ENCODE assay signal across 17 cellular contexts in the genomic region with DNA sequence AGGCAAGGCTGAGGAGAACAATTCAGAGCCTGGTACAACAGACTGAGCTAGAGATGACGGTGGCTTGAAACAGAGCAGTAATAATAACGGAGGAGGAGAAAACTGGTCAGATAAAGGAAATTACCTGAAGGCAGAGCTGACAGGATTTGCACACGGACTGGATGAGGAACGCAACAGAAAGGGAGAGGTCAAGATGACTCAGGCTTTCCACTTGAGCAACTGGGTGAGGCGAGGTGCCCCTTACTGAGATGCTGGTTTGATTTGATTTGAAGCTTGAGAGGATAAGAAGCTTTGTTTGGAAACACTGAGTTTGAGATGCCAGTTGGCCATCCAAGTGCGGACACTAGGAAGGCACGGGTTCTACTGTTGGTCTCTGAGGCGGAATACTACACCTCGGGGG. TPM values are rescaled to one million over a fixed set of nuclear protein-coding genes. Genes with fewer than 3 reads are reported as not detected.
DNase-seq lines count a peak whose midpoint lies in the region; ATAC-seq and TF ChIP-seq lines count a peak whose summit lies in the region.
"Had no signal": no experiment of that assay in that cellular context is flagged by ENCODE, and none has a peak within 500 bp of the region (broad histone marks: within the 10 kb centered on the region; RNA-seq: fewer than 3 reads in every experiment).

No MANE protein-coding gene starts in this region.

- no peak for TF ChIP-seq POLR2A in HCT116 (IDR thresholded peaks at IDR 0.05; ENCODE audit: borderline replicate concordance, extremely low read depth, insufficient read depth, insufficient read length)

- H2AFZ ChIP-seq in HCT116 (ENCODE audit: low read depth, low read length, poor library complexity, severe bottlenecking) (peak overlapping the region; percentile 77), PC-9 (no peak overlapping the region)

- no peaks in the 10 kb centered on the region for H4K20me1 ChIP-seq in HCT116 (ENCODE audit: insufficient read depth)
- no peaks in the 10 kb centered on the region for H4K20me1 ChIP-seq in PC-9 (ENCODE audit: insufficient read depth)

- POLR2A ChIA-PET in HCT116 (lab: Charles Lee) = no interaction called here
- POLR2A ChIA-PET in PC-9 (lab: Charles Lee; ENCODE audit: unreplicated experiment) = interaction anchor here (0.7 kb wide), 1 partner anchor 102 kb away, joined by 5 read pairs; no protein-coding TSS in a partner anchor

- CTCF ChIA-PET in HCT116 (lab: Charles Lee) = no interaction called here
- CTCF ChIA-PET in PC-9 (lab: Charles Lee) = no interaction called here

- H3K4me3 ChIP-seq in HCT116 (replicated peaks in 1 of 2; ENCODE audit: low read depth in 1 of 2, low read length in 2 of 2) (no peak overlapping the region; a peak in 1 of 4 replicates), PC-9 (no peak overlapping the region), epithelial cell of proximal tubule (ENCODE audit: low read depth, low read length) (no peak overlapping the region)
- H3K4me3 ChIP-seq: adrenal gland, suprapubic skin had no signal

- no peak for TF ChIP-seq RAD21 in HCT116 (IDR thresholded peaks at IDR 0.05; ENCODE audit: low read depth)

- intact Hi-C loops in HCT116 (cut with micrococcal nuclease) = no loop called here
- intact Hi-C loops in PC-9 (cut with micrococcal nuclease; ENCODE audit: unreplicated experiment) = no loop called here

- H3K9me3 ChIP-seq in HCT116 (ENCODE audit: control insufficient read depth in 1 of 2, insufficient read depth in 1 of 2, low read depth in 1 of 2, low read length in 2 of 2) (no peaks in the 10 kb centered on the region), PC-9 (ENCODE audit: insufficient read depth, low read depth) (no peaks in the 10 kb centered on the region)
- H3K9me3 ChIP-seq: adrenal gland, suprapubic skin had no signal

- no peaks in the 10 kb centered on the region for H3K9me2 ChIP-seq in HCT116 (ENCODE audit: insufficient read depth)
- H3K9me2 ChIP-seq in PC-9 (ENCODE audit: insufficient read depth) = no peaks in the 10 kb centered on the region

- H3K27me3 ChIP-seq in HCT116 (ENCODE audit: insufficient read depth, low read length) (no peaks in the 10 kb centered on the region), PC-9 (ENCODE audit: insufficient read depth, low read depth) (no peaks in the 10 kb centered on the region)
- H3K27me3 ChIP-seq: adrenal gland, suprapubic skin had no signal

- H3K79me2 ChIP-seq in HCT116 (ENCODE audit: insufficient read depth, low read length) (no peaks in the 10 kb centered on the region), PC-9 (ENCODE audit: low read depth) (no peaks in the 10 kb centered on the region)

- peak; percentile 63 for ATAC-seq in HCT116
- no peak for ATAC-seq in HG02981 (IDR thresholded peaks at IDR 0.05; ENCODE audit: unreplicated experiment)
- ATAC-seq in HG03039 (IDR thresholded peaks at IDR 0.05; ENCODE audit: unreplicated experiment) = no peak
- ATAC-seq in HG03342 (IDR thresholded peaks at IDR 0.05; ENCODE audit: unreplicated experiment) = no peak

- no peaks in the 10 kb centered on the region for H3F3A ChIP-seq in PC-9 (ENCODE audit: insufficient read depth, low read depth)

- H3K36me3 ChIP-seq in HCT116 (ENCODE audit: control insufficient read depth in 1 of 2, insufficient read depth in 2 of 2, low read length in 2 of 2) (no peaks in the 10 kb centered on the region), PC-9 (ENCODE audit: low read depth) (no peaks in the 10 kb centered on the region)
- H3K36me3 ChIP-seq: adrenal gland, suprapubic skin had no signal

- no peak overlapping the region for H3K27ac ChIP-seq in HCT116 (ENCODE audit: low read depth, low read length)
- H3K27ac ChIP-seq in PC-9 = no peak overlapping the region
- peak overlapping the region; percentile 11 for H3K27ac ChIP-seq in substantia nigra (ENCODE audit: low read depth, low read length, poor library complexity, severe bottlenecking)
- H3K27ac ChIP-seq: suprapubic skin had no signal

- H3K9ac ChIP-seq in HCT116 (ENCODE audit: low read length) = peak overlapping the region; percentile 8; the same call in 1 of the 2 replicates

- peaks cover 0 to 22% of the 10 kb centered on the region in 2 experiments; a peak in 2 of 4 replicates for H3K4me1 ChIP-seq in HCT116 (ENCODE audit: control insufficient read depth in 1 of 2, insufficient read depth in 2 of 2, low read length in 2 of 2)
- H3K4me1 ChIP-seq in PC-9 (replicated peaks; ENCODE audit: insufficient read depth) = peaks cover 10% of the 10 kb centered on the region; the same call in 1 of the 2 replicates
- H3K4me1 ChIP-seq: suprapubic skin had no signal

- H3K4me2 ChIP-seq in HCT116 (ENCODE audit: low read length) (peak overlapping the region; percentile 60), PC-9 (peak overlapping the region; percentile 49; the same call in 1 of the 2 replicates)

- TF ChIP-seq CTCF in HCT116 (IDR thresholded peaks at IDR 0.05 in 2 of 3, conservative IDR thresholded peaks at IDR 0.05 in 1 of 3; ENCODE audit: borderline replicate concordance in 1 of 3, insufficient read depth in 1 of 3, low read depth in 2 of 3, low read length in 2 of 3) (no peak), PC-9 (conservative IDR thresholded peaks at IDR 0.05) (no peak), epithelial cell of proximal tubule (conservative IDR thresholded peaks at IDR 0.05; ENCODE audit: low read depth, low read length) (no peak)

- no TSS peak for BruUV-seq in HCT116 (replicated peaks; lab: Mats Ljungman, UMichigan)
- BruUV-seq in PC-9 (replicated peaks; lab: Mats Ljungman, UMichigan) = no TSS peak

- peak; percentile 60 for DNase-seq in HCT116 (ENCODE audit: low read depth, low spot score)
- DNase-seq in PC-9 = peak; percentile 22 to 66
- DNase-seq in epithelial cell of proximal tubule (ENCODE audit: low read depth) = peak; percentile 93
- no peak for DNase-seq in substantia nigra (lab: John Stamatoyannopoulos, UW)
- no peak for DNase-seq in activated CD8-positive, alpha-beta memory T cell treated with anti-CD3 and anti-CD28 coated beads for 24 hours
- DNase-seq: activated CD4-positive, CD25-positive, alpha-beta regulatory T cell; activated T-cell treated with anti-CD3 and anti-CD28 coated beads, Interleukin-2, amount 50 U/mL, for 24 hours; CD4-positive, alpha-beta memory T cell; dermis blood vessel endothelial cell; KG1; NCI-H2081 treated with DMSO at 0.1 percent for 48 hours; NK-92 treated with Interleukin-12 subunit alpha and Interleukin-12 subunit beta, amount 100 ng/mL, for 24 hours had no signal

- RAD21 ChIA-PET in HCT116 (lab: Charles Lee; ENCODE audit: low non-redundant PET in 1 of 2, low total read pairs in 2 of 2, uncharacterized antibody in 2 of 2, unreplicated experiment in 2 of 2) = no interaction called here

TF ChIP-seq in HCT116, 20 proteins besides CTCF, POLR2A, EP300 and RAD21 (continues in another document):
- TF ChIP-seq SIN3A (IDR thresholded peaks at IDR 0.05; ENCODE audit: low read depth) (no peak), CBX3 (IDR thresholded peaks at IDR 0.05; ENCODE audit: low read depth) (peak; percentile 76; the same call in 1 of the 2 replicates), JUND (IDR thresholded peaks at IDR 0.05) (peak; percentile 84), POLR2AphosphoS5 (IDR thresholded peaks at IDR 0.05; ENCODE audit: low read depth, low read length) (no peak), ZNF274 (IDR thresholded peaks at IDR 0.05; ENCODE audit: low read depth, low read length) (no peak), FOSL1 (IDR thresholded peaks at IDR 0.05; ENCODE audit: low read depth) (peak; percentile 89), CEBPB (IDR thresholded peaks at IDR 0.05; ENCODE audit: low read depth) (peak; percentile 76), SRF (IDR thresholded peaks at IDR 0.05; ENCODE audit: low read depth) (no peak), ZFX (IDR thresholded peaks at IDR 0.05) (no peak), TCF7L2 (IDR thresholded peaks at IDR 0.05; ENCODE audit: borderline replicate concordance, extremely low read depth, insufficient read depth, insufficient read length) (no peak)
- TF ChIP-seq, protein P1, sequence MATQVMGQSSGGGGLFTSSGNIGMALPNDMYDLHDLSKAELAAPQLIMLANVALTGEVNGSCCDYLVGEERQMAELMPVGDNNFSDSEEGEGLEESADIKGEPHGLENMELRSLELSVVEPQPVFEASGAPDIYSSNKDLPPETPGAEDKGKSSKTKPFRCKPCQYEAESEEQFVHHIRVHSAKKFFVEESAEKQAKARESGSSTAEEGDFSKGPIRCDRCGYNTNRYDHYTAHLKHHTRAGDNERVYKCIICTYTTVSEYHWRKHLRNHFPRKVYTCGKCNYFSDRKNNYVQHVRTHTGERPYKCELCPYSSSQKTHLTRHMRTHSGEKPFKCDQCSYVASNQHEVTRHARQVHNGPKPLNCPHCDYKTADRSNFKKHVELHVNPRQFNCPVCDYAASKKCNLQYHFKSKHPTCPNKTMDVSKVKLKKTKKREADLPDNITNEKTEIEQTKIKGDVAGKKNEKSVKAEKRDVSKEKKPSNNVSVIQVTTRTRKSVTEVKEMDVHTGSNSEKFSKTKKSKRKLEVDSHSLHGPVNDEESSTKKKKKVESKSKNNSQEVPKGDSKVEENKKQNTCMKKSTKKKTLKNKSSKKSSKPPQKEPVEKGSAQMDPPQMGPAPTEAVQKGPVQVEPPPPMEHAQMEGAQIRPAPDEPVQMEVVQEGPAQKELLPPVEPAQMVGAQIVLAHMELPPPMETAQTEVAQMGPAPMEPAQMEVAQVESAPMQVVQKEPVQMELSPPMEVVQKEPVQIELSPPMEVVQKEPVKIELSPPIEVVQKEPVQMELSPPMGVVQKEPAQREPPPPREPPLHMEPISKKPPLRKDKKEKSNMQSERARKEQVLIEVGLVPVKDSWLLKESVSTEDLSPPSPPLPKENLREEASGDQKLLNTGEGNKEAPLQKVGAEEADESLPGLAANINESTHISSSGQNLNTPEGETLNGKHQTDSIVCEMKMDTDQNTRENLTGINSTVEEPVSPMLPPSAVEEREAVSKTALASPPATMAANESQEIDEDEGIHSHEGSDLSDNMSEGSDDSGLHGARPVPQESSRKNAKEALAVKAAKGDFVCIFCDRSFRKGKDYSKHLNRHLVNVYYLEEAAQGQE (IDR thresholded peaks at IDR 0.05; ENCODE audit: low read depth) = no peak
- TF ChIP-seq, protein P2, sequence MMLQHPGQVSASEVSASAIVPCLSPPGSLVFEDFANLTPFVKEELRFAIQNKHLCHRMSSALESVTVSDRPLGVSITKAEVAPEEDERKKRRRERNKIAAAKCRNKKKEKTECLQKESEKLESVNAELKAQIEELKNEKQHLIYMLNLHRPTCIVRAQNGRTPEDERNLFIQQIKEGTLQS (IDR thresholded peaks at IDR 0.05) = no peak
- TF ChIP-seq, protein P3, sequence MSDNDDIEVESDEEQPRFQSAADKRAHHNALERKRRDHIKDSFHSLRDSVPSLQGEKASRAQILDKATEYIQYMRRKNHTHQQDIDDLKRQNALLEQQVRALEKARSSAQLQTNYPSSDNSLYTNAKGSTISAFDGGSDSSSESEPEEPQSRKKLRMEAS (IDR thresholded peaks at IDR 0.05) = peak; percentile 58; the same call in 1 of the 2 replicates

RNA-seq across cellular contexts. Expression of a gene that starts 35.4 kb away (rescaled TPM):
- total RNA-seq in HCT116 (2021; ENCODE audit: unreplicated experiment) (0.15 TPM), PC-9 (2021) (1.1 and 2.1 TPM in 2 replicates), epithelial cell of proximal tubule (14.5 and 22.8 TPM in 2 replicates)
- polyA plus RNA-seq in HCT116 (2012) = 0.01 and 0.10 TPM in 2 replicates

RNA-seq across cellular contexts. Expression of a gene that starts 52.2 kb away (rescaled TPM):
- total RNA-seq in HCT116 (2021; ENCODE audit: unreplicated experiment) = 1.3 TPM
- polyA plus RNA-seq in HCT116 (2012) = 0.51 and 1.6 TPM in 2 replicates
- total RNA-seq in PC-9 (2021) = not detected in 2 replicates
- total RNA-seq in epithelial cell of proximal tubule = 0.17 and 0.43 TPM in 2 replicates
- polyA plus RNA-seq: CD4-positive, alpha-beta memory T cell had no signal

Comparison
In these comparisons a context has a peak if more than half of its experiments do, and no peak if none do; other contexts are left out.
1. DNase-seq: peak in HCT116 (single experiment), PC-9 (2 of 2) and epithelial cell of proximal tubule (single experiment); none in substantia nigra (0 of 49) and activated CD8-positive, alpha-beta memory T cell treated with anti-CD3 and anti-CD28 coated beads for 24 hours (single experiment).